ENCODE assay signal across 8 cellular contexts in genomic region chr12:54984602-54985376, GRCh38. TPM values are rescaled to one million over a fixed set of nuclear protein-coding genes. Genes with fewer than 3 reads are reported as not detected.
DNase-seq lines count a peak whose midpoint lies in the region; ATAC-seq and TF ChIP-seq lines count a peak whose summit lies in the region.

TESPA1 (minus strand) TSS chr12:54984762; CDS start chr12:54974562, 10,200 bp downstream.

- H3K4me3 ChIP-seq in coronary artery (peak within 1 kb of the TSS; percentile 10), SJCRH30 (no peak within 1 kb of the TSS)

- H3K36me3 ChIP-seq in SJCRH30: no peaks in the 10 kb centered on the region

- H3K9me3 ChIP-seq in SJCRH30 (replicated peaks): no peaks in the 10 kb centered on the region; the same call in 1 of the 2 replicates

- H3K27me3 ChIP-seq in SJCRH30: no peaks in the 10 kb centered on the region

- no peak within 1 kb of the TSS for H3K27ac ChIP-seq in coronary artery
- H3K27ac ChIP-seq in SJCRH30: no peak within 1 kb of the TSS

- H3K4me1 ChIP-seq in SJCRH30: no peaks in the 10 kb centered on the region; the same call in 1 of the 2 replicates

- ATAC-seq in GM19351 (IDR thresholded peaks at IDR 0.05; ENCODE audit: unreplicated experiment) (peak; percentile 93), HG03432 (IDR thresholded peaks at IDR 0.05; ENCODE audit: unreplicated experiment) (peak; percentile 98)

- TF ChIP-seq CTCF in coronary artery (IDR thresholded peaks at IDR 0.05): no peak

- DNase-seq in activated CD4-positive, CD25-positive, alpha-beta regulatory T cell treated with anti-CD3 and anti-CD28 coated beads, Interleukin-2, amount 50 U/mL, for 16 hours (ENCODE audit: low read depth, low spot score): peak; percentile 69
- DNase-seq in coronary artery (ENCODE audit: low spot score) (no peak), hippocampal formation (lab: John Stamatoyannopoulos, UW) (no peak), SJCRH30 (no peak), midbrain (lab: John Stamatoyannopoulos, UW) (no peak)
- DNase-seq in stimulated activated CD4-positive, alpha-beta T cell treated with anti-CD3 and anti-CD28 coated beads, Interleukin-2, amount 100 ng/mL, for 24 hours: peak; percentile 82 to 83

RNA-seq across cellular contexts. Expression of gene TESPA1, which starts in this region (rescaled TPM):
- total RNA-seq in SJCRH30 (2014; rRNA removed; shearing (Covaris generic)): not detected in 2 replicates

Comparison
In these comparisons a context has a peak if more than half of its experiments do, and no peak if none do; other contexts are left out.
1. DNase-seq: peak in activated CD4-positive, CD25-positive, alpha-beta regulatory T cell treated with anti-CD3 and anti-CD28 coated beads, Interleukin-2, amount 50 U/mL, for 16 hours (single experiment) and stimulated activated CD4-positive, alpha-beta T cell treated with anti-CD3 and anti-CD28 coated beads, Interleukin-2, amount 100 ng/mL, for 24 hours (2 of 2); none in coronary artery (single experiment), hippocampal formation (0 of 2), SJCRH30 (0 of 2) and midbrain (single experiment).